ENCODE assay signal across 21 cellular contexts in genomic region chr10:110445871-110446270, GRCh38.
"Had no signal": no experiment of that assay in that cellular context is flagged by ENCODE, and none has a peak within 500 bp of the region (broad histone marks: within the 10 kb centered on the region; RNA-seq: fewer than 3 reads in every experiment).

No MANE protein-coding gene starts in this region.

- H3K4me1 ChIP-seq: gastrocnemius medialis had no signal

- H3K9me3 ChIP-seq: gastrocnemius medialis, heart right ventricle had no signal

- ATAC-seq: activated CD4-positive, alpha-beta T cell treated with anti-CD3 and anti-CD28 coated beads for 36 hours; activated naive CD8-positive, alpha-beta T cell treated with anti-CD3 and anti-CD28 coated beads, Interleukin-2, amount 50 U/mL, for 24 hours; activated T-helper 17 cell treated with anti-CD3 and anti-CD28 coated beads, Interleukin-2, amount 50 U/mL, for 72 hours; esophagus mucosa; gastrocnemius medialis; heart right ventricle; naive thymus-derived CD4-positive, alpha-beta T cell; stimulated activated effector memory CD8-positive, alpha-beta T cell treated with anti-CD3 and anti-CD28 coated beads, Interleukin-12 subunit alpha, Interleukin-12 subunit beta, amount 100 ng/mL, for 72 hours; T-cell; WTC11 had no signal

- H3K27ac Mint-ChIP-seq: activated CD4-positive, alpha-beta T cell treated with anti-CD3 and anti-CD28 coated beads for 36 hours; activated naive CD4-positive, alpha-beta T cell treated with anti-CD3 and anti-CD28 coated beads for 36 hours; activated naive CD8-positive, alpha-beta T cell treated with anti-CD3 and anti-CD28 coated beads, Interleukin-2, amount 50 U/mL, for 24 hours; activated T-helper 17 cell treated with anti-CD3 and anti-CD28 coated beads, Interleukin-2, amount 50 U/mL, for 72 hours; brain; naive thymus-derived CD4-positive, alpha-beta T cell; stimulated activated effector memory CD8-positive, alpha-beta T cell treated with anti-CD3 and anti-CD28 coated beads, Interleukin-12 subunit alpha, Interleukin-12 subunit beta, amount 100 ng/mL, for 72 hours; T-cell; WTC11 had no signal

- H3K27me3 ChIP-seq: gastrocnemius medialis, heart right ventricle had no signal

- H3K9me3 Mint-ChIP-seq: activated naive CD4-positive, alpha-beta T cell treated with anti-CD3 and anti-CD28 coated beads for 36 hours; activated naive CD8-positive, alpha-beta T cell treated with anti-CD3 and anti-CD28 coated beads, Interleukin-2, amount 50 U/mL, for 24 hours; activated T-helper 17 cell treated with anti-CD3 and anti-CD28 coated beads, Interleukin-2, amount 50 U/mL, for 72 hours; T-cell had no signal

- H3K36me3 ChIP-seq: gastrocnemius medialis, heart right ventricle had no signal

- H3K27me3 Mint-ChIP-seq: activated T-helper 17 cell treated with anti-CD3 and anti-CD28 coated beads, Interleukin-2, amount 50 U/mL, for 72 hours had no signal

- H3K4me3 Mint-ChIP-seq: activated CD4-positive, alpha-beta T cell treated with anti-CD3 and anti-CD28 coated beads for 36 hours; activated naive CD4-positive, alpha-beta T cell treated with anti-CD3 and anti-CD28 coated beads for 36 hours; activated naive CD8-positive, alpha-beta T cell treated with anti-CD3 and anti-CD28 coated beads, Interleukin-2, amount 50 U/mL, for 24 hours; activated T-helper 17 cell treated with anti-CD3 and anti-CD28 coated beads, Interleukin-2, amount 50 U/mL, for 72 hours; brain; naive thymus-derived CD4-positive, alpha-beta T cell; stimulated activated effector memory CD8-positive, alpha-beta T cell treated with anti-CD3 and anti-CD28 coated beads, Interleukin-12 subunit alpha, Interleukin-12 subunit beta, amount 100 ng/mL, for 72 hours; T-cell; WTC11 had no signal

- DNase-seq: activated CD4-positive, alpha-beta T cell treated with anti-CD3 and anti-CD28 coated beads for 36 hours; activated CD4-positive, alpha-beta T cell treated with anti-CD3 and anti-CD28 coated beads, Interleukin-2, amount 50 U/mL, for 48 hours; activated naive CD4-positive, alpha-beta T cell treated with anti-CD3 and anti-CD28 coated beads for 36 hours; activated naive CD8-positive, alpha-beta T cell treated with anti-CD3 and anti-CD28 coated beads, Interleukin-2, amount 50 U/mL, for 24 hours; activated T-cell treated with anti-CD3 and anti-CD28 coated beads for 4 hours; anterior cingulate cortex; central memory CD4-positive, alpha-beta T cell; cortex of kidney; gastrocnemius medialis; heart right ventricle; mesendoderm; naive thymus-derived CD4-positive, alpha-beta T cell; occipital lobe; small intestine; stimulated activated CD4-positive, alpha-beta T cell treated with anti-CD3 and anti-CD28 coated beads, Interleukin-4, amount 100 ng/mL, for 1 hour; T-cell had no signal

- H3K36me3 Mint-ChIP-seq: brain; stimulated activated effector memory CD8-positive, alpha-beta T cell treated with anti-CD3 and anti-CD28 coated beads, Interleukin-12 subunit alpha, Interleukin-12 subunit beta, amount 100 ng/mL, for 72 hours; T-cell; WTC11 had no signal

- H3K4me3 ChIP-seq: gastrocnemius medialis, heart right ventricle had no signal
